ENCODE assay signal across 10 cellular contexts in the genomic region with DNA sequence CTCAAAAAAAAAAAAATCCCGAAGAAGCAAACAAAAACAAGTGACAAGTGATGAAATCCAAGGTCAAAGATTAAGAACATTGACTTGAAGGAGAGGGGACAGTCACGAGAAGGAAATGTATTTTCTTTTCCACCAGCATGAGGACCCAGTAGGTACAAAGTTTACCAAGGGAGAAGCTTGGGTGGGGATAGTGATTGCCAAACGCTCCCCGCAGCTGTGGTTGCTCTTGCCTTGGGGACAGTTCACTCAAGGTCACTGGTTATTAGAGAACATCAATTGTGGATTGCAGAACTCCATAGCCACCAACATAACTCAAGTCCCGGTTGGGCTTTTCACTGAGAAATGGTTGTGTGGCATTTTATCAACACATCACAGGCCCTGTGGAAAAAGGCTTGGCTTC. TPM values are rescaled to one million over a fixed set of nuclear protein-coding genes. Genes with fewer than 3 reads are reported as not detected.
DNase-seq lines count a peak whose midpoint lies in the region; ATAC-seq and TF ChIP-seq lines count a peak whose summit lies in the region.
"Had no signal": no experiment of that assay in that cellular context is flagged by ENCODE, and none has a peak within 500 bp of the region (broad histone marks: within the 10 kb centered on the region; RNA-seq: fewer than 3 reads in every experiment).

No MANE protein-coding gene starts in this region.

- no peak overlapping the region for H3K27ac Mint-ChIP-seq in Caco-2 (ENCODE audit: unreplicated experiment)
- H3K27ac Mint-ChIP-seq in GM23338, result no peak overlapping the region
- H3K27ac Mint-ChIP-seq: CD4-positive, CD25-positive, alpha-beta regulatory T cell had no signal

- no peaks in the 10 kb centered on the region for H3K36me3 Mint-ChIP-seq in Caco-2 (ENCODE audit: insufficient read depth, unreplicated experiment)
- H3K36me3 Mint-ChIP-seq in GM23338 (ENCODE audit: low read depth), result no peaks in the 10 kb centered on the region
- no peaks in the 10 kb centered on the region for H3K36me3 Mint-ChIP-seq in activated T-cell treated with anti-CD3 and anti-CD28 coated beads, Interleukin-2, amount 50 U/mL, for 4 hours (ENCODE audit: insufficient read depth)
- H3K36me3 Mint-ChIP-seq: CD4-positive, CD25-positive, alpha-beta regulatory T cell had no signal

- H3K4me1 Mint-ChIP-seq in Caco-2 (ENCODE audit: low read depth, unreplicated experiment) (no peaks in the 10 kb centered on the region), GM23338 (peaks cover 3% of the 10 kb centered on the region; the same call in 2 of the 3 replicates)
- H3K4me1 Mint-ChIP-seq in activated T-cell treated with anti-CD3 and anti-CD28 coated beads, Interleukin-2, amount 50 U/mL, for 4 hours (ENCODE audit: low read depth), result no peaks in the 10 kb centered on the region
- H3K4me1 Mint-ChIP-seq: CD4-positive, CD25-positive, alpha-beta regulatory T cell had no signal

- no peak for TF ChIP-seq CTCF in Caco-2 (IDR thresholded peaks at IDR 0.05; ENCODE audit: insufficient read depth in 1 of 2, low read depth in 1 of 2, low read length in 1 of 2, severe bottlenecking in 1 of 2, unreplicated experiment in 1 of 2)
- no peak for TF ChIP-seq CTCF in GM23338 (conservative IDR thresholded peaks at IDR 0.05; ENCODE audit: low read depth in 2 of 2)

- intact Hi-C loops in Caco-2 (cut with micrococcal nuclease; ENCODE audit: unreplicated experiment) (no loop called here), left cardiac atrium (cut with DNase I) (no loop called here), sciatic nerve (cut with DNase I) (no loop called here)

- H2AFZ ChIP-seq in GM23338, result no peak overlapping the region

- H3K27me3 Mint-ChIP-seq in Caco-2 (ENCODE audit: insufficient read depth, unreplicated experiment) (no peaks in the 10 kb centered on the region), GM23338 (ENCODE audit: insufficient read depth, low read depth, poor library complexity) (no peaks in the 10 kb centered on the region)
- H3K27me3 Mint-ChIP-seq in activated T-cell treated with anti-CD3 and anti-CD28 coated beads, Interleukin-2, amount 50 U/mL, for 4 hours (ENCODE audit: low read depth), result no peaks in the 10 kb centered on the region

- H3F3A ChIP-seq in GM23338 (replicated peaks; ENCODE audit: low read depth), result no peaks in the 10 kb centered on the region

- H3K9me2 ChIP-seq in GM23338 (ENCODE audit: insufficient read depth), result no peaks in the 10 kb centered on the region

- H3K27ac ChIP-seq in GM23338 (ENCODE audit: low read depth), result no peak overlapping the region

- H3K9me3 ChIP-seq in Caco-2, result no peaks in the 10 kb centered on the region

- ATAC-seq in left cardiac atrium, result peak; percentile 87 to 96
- peak; percentile 85 for ATAC-seq in sciatic nerve
- no peak for ATAC-seq in GM23338
- ATAC-seq in HG03432 (IDR thresholded peaks at IDR 0.05; ENCODE audit: unreplicated experiment), result no peak
- ATAC-seq in activated T-cell treated with anti-CD3 and anti-CD28 coated beads, Interleukin-2, amount 50 U/mL, for 4 hours, result no peak
- no peak for ATAC-seq in GM19452 (IDR thresholded peaks at IDR 0.05; ENCODE audit: unreplicated experiment)
- ATAC-seq: GM12878 had no signal

- no peaks in the 10 kb centered on the region for H3K36me3 ChIP-seq in Caco-2 (ENCODE audit: control insufficient read depth, insufficient read depth, low read length)
- H3K36me3 ChIP-seq in GM23338 (ENCODE audit: insufficient read depth), result no peaks in the 10 kb centered on the region

- H3K9me3 Mint-ChIP-seq in Caco-2 (ENCODE audit: unreplicated experiment) (no peaks in the 10 kb centered on the region), GM23338 (peaks cover 3% of the 10 kb centered on the region; the same call in 2 of the 3 replicates)
- no peaks in the 10 kb centered on the region for H3K9me3 Mint-ChIP-seq in activated T-cell treated with anti-CD3 and anti-CD28 coated beads, Interleukin-2, amount 50 U/mL, for 4 hours
- H3K9me3 Mint-ChIP-seq: CD4-positive, CD25-positive, alpha-beta regulatory T cell had no signal

- DNase-seq in Caco-2, result peak; percentile 29 to 45
- DNase-seq in NOMO-1 (lab: John Stamatoyannopoulos, UW; ENCODE audit: unreplicated experiment in 2 of 2), result peak; percentile 85 to 92
- DNase-seq in left cardiac atrium, result peak; percentile 31
- DNase-seq in sciatic nerve (ENCODE audit: low spot score), result no peak
- DNase-seq in GM23338 (ENCODE audit: low spot score), result no peak
- DNase-seq in activated T-cell treated with anti-CD3 and anti-CD28 coated beads, Interleukin-2, amount 50 U/mL, for 4 hours, result no peak
- DNase-seq: CD4-positive, CD25-positive, alpha-beta regulatory T cell had no signal

- BruUV-seq in Caco-2 (replicated peaks; lab: Mats Ljungman, UMichigan), result no TSS peak

- H3K4me3 ChIP-seq in Caco-2 (ENCODE audit: low read depth, low read length) (no peak overlapping the region), GM23338 (no peak overlapping the region)
- H3K4me3 ChIP-seq: GM12878 had no signal

- no peaks in the 10 kb centered on the region for H3K79me2 ChIP-seq in GM23338 (replicated peaks; ENCODE audit: insufficient read depth)

- H3K4me1 ChIP-seq in Caco-2, result no peaks in the 10 kb centered on the region
- no peaks in the 10 kb centered on the region for H3K4me1 ChIP-seq in GM23338 (ENCODE audit: insufficient read depth)

- no peaks in the 10 kb centered on the region for H3K27me3 ChIP-seq in Caco-2 (replicated peaks; ENCODE audit: control insufficient read depth, insufficient read depth, low read length)
- no peaks in the 10 kb centered on the region for H3K27me3 ChIP-seq in GM23338 (ENCODE audit: insufficient read depth)

- no peak overlapping the region for H3K4me2 ChIP-seq in GM23338

- no peak overlapping the region for H3K4me3 Mint-ChIP-seq in Caco-2 (ENCODE audit: unreplicated experiment)
- no peak overlapping the region for H3K4me3 Mint-ChIP-seq in GM23338
- H3K4me3 Mint-ChIP-seq in activated T-cell treated with anti-CD3 and anti-CD28 coated beads, Interleukin-2, amount 50 U/mL, for 4 hours, result no peak overlapping the region
- H3K4me3 Mint-ChIP-seq: CD4-positive, CD25-positive, alpha-beta regulatory T cell had no signal

- CTCF ChIA-PET in Caco-2 (lab: Charles Lee), result interaction anchor here (1.2 kb wide), 1 partner anchor 27 kb away, joined by 3 read pairs; a partner anchor contains a TSS

- POLR2A ChIA-PET in Caco-2 (lab: Charles Lee), result interaction anchor here (0.7 kb wide), 1 partner anchor 28 kb away, joined by 7 read pairs; no protein-coding TSS in a partner anchor

- no peaks in the 10 kb centered on the region for H4K20me1 ChIP-seq in GM23338 (replicated peaks; ENCODE audit: insufficient read depth)

TF ChIP-seq in GM23338, 12 proteins besides CTCF, POLR2A, EP300 and RAD21 (continues in another document):
- no peak for TF ChIP-seq ZNF331 (CRISPR knock-in tag; IDR thresholded peaks at IDR 0.05; ENCODE audit: low read depth)
- TF ChIP-seq EZH2phosphoT487 (IDR thresholded peaks at IDR 0.05; ENCODE audit: unreplicated experiment), result no peak
- no peak for TF ChIP-seq POLR2AphosphoS5 (IDR thresholded peaks at IDR 0.05; ENCODE audit: low read depth)
- TF ChIP-seq, protein P1, sequence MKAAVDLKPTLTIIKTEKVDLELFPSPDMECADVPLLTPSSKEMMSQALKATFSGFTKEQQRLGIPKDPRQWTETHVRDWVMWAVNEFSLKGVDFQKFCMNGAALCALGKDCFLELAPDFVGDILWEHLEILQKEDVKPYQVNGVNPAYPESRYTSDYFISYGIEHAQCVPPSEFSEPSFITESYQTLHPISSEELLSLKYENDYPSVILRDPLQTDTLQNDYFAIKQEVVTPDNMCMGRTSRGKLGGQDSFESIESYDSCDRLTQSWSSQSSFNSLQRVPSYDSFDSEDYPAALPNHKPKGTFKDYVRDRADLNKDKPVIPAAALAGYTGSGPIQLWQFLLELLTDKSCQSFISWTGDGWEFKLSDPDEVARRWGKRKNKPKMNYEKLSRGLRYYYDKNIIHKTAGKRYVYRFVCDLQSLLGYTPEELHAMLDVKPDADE (IDR thresholded peaks at IDR 0.05), result no peak
- no peak for TF ChIP-seq CREB1 (CRISPR knock-in tag; IDR thresholded peaks at IDR 0.05; ENCODE audit: low read depth)
- TF ChIP-seq NANOG (IDR thresholded peaks at IDR 0.05; ENCODE audit: borderline replicate concordance), result no peak
- TF ChIP-seq, protein P2, sequence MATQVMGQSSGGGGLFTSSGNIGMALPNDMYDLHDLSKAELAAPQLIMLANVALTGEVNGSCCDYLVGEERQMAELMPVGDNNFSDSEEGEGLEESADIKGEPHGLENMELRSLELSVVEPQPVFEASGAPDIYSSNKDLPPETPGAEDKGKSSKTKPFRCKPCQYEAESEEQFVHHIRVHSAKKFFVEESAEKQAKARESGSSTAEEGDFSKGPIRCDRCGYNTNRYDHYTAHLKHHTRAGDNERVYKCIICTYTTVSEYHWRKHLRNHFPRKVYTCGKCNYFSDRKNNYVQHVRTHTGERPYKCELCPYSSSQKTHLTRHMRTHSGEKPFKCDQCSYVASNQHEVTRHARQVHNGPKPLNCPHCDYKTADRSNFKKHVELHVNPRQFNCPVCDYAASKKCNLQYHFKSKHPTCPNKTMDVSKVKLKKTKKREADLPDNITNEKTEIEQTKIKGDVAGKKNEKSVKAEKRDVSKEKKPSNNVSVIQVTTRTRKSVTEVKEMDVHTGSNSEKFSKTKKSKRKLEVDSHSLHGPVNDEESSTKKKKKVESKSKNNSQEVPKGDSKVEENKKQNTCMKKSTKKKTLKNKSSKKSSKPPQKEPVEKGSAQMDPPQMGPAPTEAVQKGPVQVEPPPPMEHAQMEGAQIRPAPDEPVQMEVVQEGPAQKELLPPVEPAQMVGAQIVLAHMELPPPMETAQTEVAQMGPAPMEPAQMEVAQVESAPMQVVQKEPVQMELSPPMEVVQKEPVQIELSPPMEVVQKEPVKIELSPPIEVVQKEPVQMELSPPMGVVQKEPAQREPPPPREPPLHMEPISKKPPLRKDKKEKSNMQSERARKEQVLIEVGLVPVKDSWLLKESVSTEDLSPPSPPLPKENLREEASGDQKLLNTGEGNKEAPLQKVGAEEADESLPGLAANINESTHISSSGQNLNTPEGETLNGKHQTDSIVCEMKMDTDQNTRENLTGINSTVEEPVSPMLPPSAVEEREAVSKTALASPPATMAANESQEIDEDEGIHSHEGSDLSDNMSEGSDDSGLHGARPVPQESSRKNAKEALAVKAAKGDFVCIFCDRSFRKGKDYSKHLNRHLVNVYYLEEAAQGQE (IDR thresholded peaks at IDR 0.05; ENCODE audit: unreplicated experiment), result no peak

RNA-seq across cellular contexts. Expression of a gene that starts 27.0 kb away (rescaled TPM):
- total RNA-seq in Caco-2 (2022) (216 and 227 TPM in 2 replicates), left cardiac atrium (100 to 1,000 TPM in 1 of 2 donors, 10 to 100 TPM in 1; 98.4 to 113 TPM), sciatic nerve (104 TPM)
- total RNA-seq in GM23338 (2014; rRNA removed; shearing (Covaris generic)), result 298 and 349 TPM in 2 replicates
- polyA plus RNA-seq in GM23338 (2016; fragmentation: Nextera tagmentation; extraction: Ambion mirVana), result 370 and 495 TPM in 2 replicates
- 100 to 1,000 TPM; 464 to 500 (median 484) TPM for total RNA-seq in activated T-cell treated with anti-CD3 and anti-CD28 coated beads, Interleukin-2, amount 50 U/mL, for 4 hours

RNA-seq across cellular contexts. Expression of a gene that starts 27.3 kb away (rescaled TPM):
- total RNA-seq in Caco-2 (2022) (42.0 TPM in 2 replicates), left cardiac atrium (10 to 100 TPM; 24.0 to 28.2 TPM), sciatic nerve (91.1 TPM)
- 32.7 and 61.3 TPM in 2 replicates for total RNA-seq in GM23338 (2014; rRNA removed; shearing (Covaris generic))
- polyA plus RNA-seq in GM23338 (2016; fragmentation: Nextera tagmentation; extraction: Ambion mirVana), result 42.2 and 49.8 TPM in 2 replicates
- total RNA-seq in activated T-cell treated with anti-CD3 and anti-CD28 coated beads, Interleukin-2, amount 50 U/mL, for 4 hours, result 10 to 100 TPM; 33.3 to 39.7 (median 38.4) TPM

Comparison
In these comparisons a context has a peak if more than half of its experiments do, and no peak if none do; other contexts are left out.
1. DNase-seq: peak in Caco-2 (2 of 2), NOMO-1 (2 of 2) and left cardiac atrium (single experiment); none in sciatic nerve (single experiment), GM23338 (single experiment) and activated T-cell treated with anti-CD3 and anti-CD28 coated beads, Interleukin-2, amount 50 U/mL, for 4 hours (single experiment).
2. ATAC-seq: peak in left cardiac atrium (2 of 2) and sciatic nerve (single experiment); none in GM23338 (single experiment), HG03432 (single experiment), activated T-cell treated with anti-CD3 and anti-CD28 coated beads, Interleukin-2, amount 50 U/mL, for 4 hours (0 of 2) and GM19452 (single experiment).